Comparison of ENCODE assay signal across 21 cellular contexts in the genomic region with DNA sequence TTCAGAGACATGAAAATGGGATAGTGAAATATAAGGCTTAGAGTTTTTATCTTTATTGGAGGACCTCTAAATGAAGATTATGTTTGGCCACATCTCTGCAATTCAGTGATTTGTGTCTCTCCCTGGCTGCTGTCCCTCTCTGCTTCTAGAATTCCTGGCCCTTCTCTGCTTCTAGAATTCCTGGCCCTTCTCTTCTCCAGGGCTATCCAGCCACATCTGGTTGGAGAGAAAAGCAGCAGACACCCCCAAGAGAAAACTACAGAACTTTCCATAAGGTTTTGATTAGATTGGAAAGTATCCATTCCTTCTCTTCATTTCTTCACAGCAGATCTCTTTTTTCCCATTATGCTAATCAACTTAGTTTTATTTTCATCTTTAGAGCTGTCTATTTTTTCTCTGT.
DNase-seq lines count a peak whose midpoint lies in the region; ATAC-seq and TF ChIP-seq lines count a peak whose summit lies in the region.
"Had no signal": no experiment of that assay in that cellular context is flagged by ENCODE, and none has a peak within 500 bp of the region (broad histone marks: within the 10 kb centered on the region; RNA-seq: fewer than 3 reads in every experiment).

No MANE protein-coding gene starts in this region.

- BruUV-seq in HCT116 (replicated peaks; lab: Mats Ljungman, UMichigan): no TSS peak

- no peak overlapping the region for H3K27ac Mint-ChIP-seq in stimulated activated effector memory CD8-positive, alpha-beta T cell treated with anti-CD3 and anti-CD28 coated beads, Interleukin-12 subunit alpha, Interleukin-12 subunit beta, amount 100 ng/mL, for 72 hours
- H3K27ac Mint-ChIP-seq: CD14-positive monocyte; CD4-positive, alpha-beta memory T cell; H9; HFFc6 had no signal

- H3K27me3 ChIP-seq in left ventricle myocardium inferior (ENCODE audit: low read depth) (peaks cover 4% of the 10 kb centered on the region), HCT116 (ENCODE audit: insufficient read depth, low read length) (no peaks in the 10 kb centered on the region)
- H3K27me3 ChIP-seq: BE2C; BLaER1 treated with 17β-estradiol and CSF1 and Interleukin-3, amounts not matched to agents 10 nM and 100 nM had no signal

- intact Hi-C loops in Right ventricle myocardium inferior (cut with DNase I) (no loop called here), left ventricle myocardium inferior (cut with micrococcal nuclease) (no loop called here), HCT116 (cut with micrococcal nuclease) (no loop called here), sciatic nerve (cut with DNase I) (no loop called here)

- POLR2A ChIA-PET in HCT116 (lab: Charles Lee): no interaction called here

- H2AFZ ChIP-seq in HCT116 (ENCODE audit: low read depth, low read length, poor library complexity, severe bottlenecking): peak overlapping the region; percentile 36
- H2AFZ ChIP-seq: GM23338 had no signal

- H3K36me3 Mint-ChIP-seq in stimulated activated effector memory CD8-positive, alpha-beta T cell treated with anti-CD3 and anti-CD28 coated beads, Interleukin-12 subunit alpha, Interleukin-12 subunit beta, amount 100 ng/mL, for 72 hours: no peaks in the 10 kb centered on the region
- H3K36me3 Mint-ChIP-seq: CD14-positive monocyte; CD4-positive, alpha-beta memory T cell had no signal

- DNase-seq in Right ventricle myocardium inferior (ENCODE audit: missing footprints) (no peak), left ventricle myocardium inferior (no peak), HCT116 (ENCODE audit: low read depth, low spot score) (no peak), fibroblast of peridontal ligament (ENCODE audit: extremely low read depth) (peak; percentile 20), sciatic nerve (ENCODE audit: low spot score) (no peak), CD1c-positive myeloid dendritic cell (ENCODE audit: extremely low spot score) (no peak)
- DNase-seq in stimulated activated effector memory CD8-positive, alpha-beta T cell treated with anti-CD3 and anti-CD28 coated beads, Interleukin-12 subunit alpha, Interleukin-12 subunit beta, amount 100 ng/mL, for 72 hours (ENCODE audit: low spot score in 2 of 2): no peak
- no peak for DNase-seq in stimulated activated CD8-positive, alpha-beta memory T cell treated with anti-CD3 and anti-CD28 coated beads, Interleukin-4, amount 100 ng/mL, for 48 hours
- DNase-seq: AML-193; Calu3; CD4-positive, alpha-beta memory T cell; COR-L47; DMS79 treated with DMSO at 0.1 percent for 48 hours; GF-D8; HFFc6 had no signal

- H3K4me1 ChIP-seq in left ventricle myocardium inferior: no peaks in the 10 kb centered on the region
- no peaks in the 10 kb centered on the region for H3K4me1 ChIP-seq in HCT116 (ENCODE audit: control insufficient read depth in 1 of 2, insufficient read depth in 2 of 2, low read length in 2 of 2)
- H3K4me1 ChIP-seq: BE2C; BLaER1 treated with 17β-estradiol and CSF1 and Interleukin-3, amounts not matched to agents 10 nM and 100 nM had no signal

- RAD21 ChIA-PET in HCT116 (lab: Charles Lee; ENCODE audit: low non-redundant PET in 1 of 2, low total read pairs in 2 of 2, uncharacterized antibody in 2 of 2, unreplicated experiment in 2 of 2): no interaction called here

- no peak overlapping the region for H3K4me2 ChIP-seq in HCT116 (ENCODE audit: low read length)
- H3K4me2 ChIP-seq: BLaER1 treated with 17β-estradiol and CSF1 and Interleukin-3, amounts not matched to agents 10 nM and 100 nM; GM23338 had no signal

- H3K4me3 ChIP-seq in left ventricle myocardium inferior: no peak overlapping the region
- H3K4me3 ChIP-seq in HCT116 (replicated peaks in 1 of 2; ENCODE audit: low read depth in 1 of 2, low read length in 2 of 2): no peak overlapping the region
- H3K4me3 ChIP-seq: BLaER1 treated with 17β-estradiol and CSF1 and Interleukin-3, amounts not matched to agents 10 nM and 100 nM; GM23338 had no signal

- no peaks in the 10 kb centered on the region for H4K20me1 ChIP-seq in HCT116 (ENCODE audit: insufficient read depth)
- H4K20me1 ChIP-seq: BLaER1 treated with 17β-estradiol and CSF1 and Interleukin-3, amounts not matched to agents 10 nM and 100 nM had no signal

- no peaks in the 10 kb centered on the region for H3K9me3 Mint-ChIP-seq in stimulated activated effector memory CD8-positive, alpha-beta T cell treated with anti-CD3 and anti-CD28 coated beads, Interleukin-12 subunit alpha, Interleukin-12 subunit beta, amount 100 ng/mL, for 72 hours
- H3K9me3 Mint-ChIP-seq: HFFc6 had no signal

- H3K9ac ChIP-seq in HCT116 (ENCODE audit: low read length): no peak overlapping the region
- H3K9ac ChIP-seq: BLaER1 treated with 17β-estradiol and CSF1 and Interleukin-3, amounts not matched to agents 10 nM and 100 nM had no signal

- H3K9me2 ChIP-seq in HCT116 (ENCODE audit: insufficient read depth): no peaks in the 10 kb centered on the region

- no peak overlapping the region for H3K4me3 Mint-ChIP-seq in stimulated activated effector memory CD8-positive, alpha-beta T cell treated with anti-CD3 and anti-CD28 coated beads, Interleukin-12 subunit alpha, Interleukin-12 subunit beta, amount 100 ng/mL, for 72 hours
- H3K4me3 Mint-ChIP-seq: CD14-positive monocyte; CD4-positive, alpha-beta memory T cell; GM23338; H9; HFFc6 had no signal

- ATAC-seq in Right ventricle myocardium inferior: peak; percentile 44
- no peak for ATAC-seq in HCT116
- ATAC-seq in sciatic nerve: peak; percentile 87
- no peak for ATAC-seq in stimulated activated effector memory CD8-positive, alpha-beta T cell treated with anti-CD3 and anti-CD28 coated beads, Interleukin-12 subunit alpha, Interleukin-12 subunit beta, amount 100 ng/mL, for 72 hours

- TF ChIP-seq POLR2A in HCT116 (IDR thresholded peaks at IDR 0.05; ENCODE audit: borderline replicate concordance, extremely low read depth, insufficient read depth, insufficient read length): no peak

- H3K4me1 Mint-ChIP-seq in stimulated activated effector memory CD8-positive, alpha-beta T cell treated with anti-CD3 and anti-CD28 coated beads, Interleukin-12 subunit alpha, Interleukin-12 subunit beta, amount 100 ng/mL, for 72 hours: no peaks in the 10 kb centered on the region
- H3K4me1 Mint-ChIP-seq: CD14-positive monocyte; CD4-positive, alpha-beta memory T cell had no signal

- H3K27ac ChIP-seq in left ventricle myocardium inferior (replicated peaks) (no peak overlapping the region), HCT116 (ENCODE audit: low read depth, low read length) (no peak overlapping the region)
- H3K27ac ChIP-seq: 22Rv1; BLaER1 treated with 17β-estradiol and CSF1 and Interleukin-3, amounts not matched to agents 10 nM and 100 nM had no signal

- no peaks in the 10 kb centered on the region for H3K79me2 ChIP-seq in HCT116 (ENCODE audit: insufficient read depth, low read length)

- TF ChIP-seq RAD21 in HCT116 (IDR thresholded peaks at IDR 0.05; ENCODE audit: low read depth): no peak

- H3K36me3 ChIP-seq in left ventricle myocardium inferior (no peaks in the 10 kb centered on the region), HCT116 (ENCODE audit: control insufficient read depth in 1 of 2, insufficient read depth in 2 of 2, low read length in 2 of 2) (no peaks in the 10 kb centered on the region)
- H3K36me3 ChIP-seq: BE2C; BLaER1 treated with 17β-estradiol and CSF1 and Interleukin-3, amounts not matched to agents 10 nM and 100 nM had no signal

- no peak for TF ChIP-seq CTCF in left ventricle myocardium inferior (IDR thresholded peaks at IDR 0.05; ENCODE audit: borderline replicate concordance)
- TF ChIP-seq CTCF in HCT116 (IDR thresholded peaks at IDR 0.05 in 2 of 3, conservative IDR thresholded peaks at IDR 0.05 in 1 of 3; ENCODE audit: borderline replicate concordance in 1 of 3, insufficient read depth in 1 of 3, low read depth in 2 of 3, low read length in 2 of 3): no peak

- H3K9me3 ChIP-seq in left ventricle myocardium inferior (replicated peaks): no peaks in the 10 kb centered on the region
- no peaks in the 10 kb centered on the region for H3K9me3 ChIP-seq in HCT116 (ENCODE audit: control insufficient read depth in 1 of 2, insufficient read depth in 1 of 2, low read depth in 1 of 2, low read length in 2 of 2)
- H3K9me3 ChIP-seq: BE2C had no signal

- CTCF ChIA-PET in HCT116 (lab: Charles Lee): no interaction called here

TF ChIP-seq in HCT116, 20 proteins besides CTCF, POLR2A, EP300 and RAD21:
- no peak for TF ChIP-seq MAX (IDR thresholded peaks at IDR 0.05)
- no peak for TF ChIP-seq EZH2phosphoT487 (IDR thresholded peaks at IDR 0.05; ENCODE audit: borderline replicate concordance)
- TF ChIP-seq POLR2AphosphoS5 (IDR thresholded peaks at IDR 0.05; ENCODE audit: low read depth, low read length): no peak
- no peak for TF ChIP-seq ZNF274 (IDR thresholded peaks at IDR 0.05; ENCODE audit: low read depth, low read length)
- no peak for TF ChIP-seq CEBPB (IDR thresholded peaks at IDR 0.05; ENCODE audit: low read depth)
- no peak for TF ChIP-seq FOSL1 (IDR thresholded peaks at IDR 0.05; ENCODE audit: low read depth)

Comparison
In these comparisons a context has a peak if more than half of its experiments do, and no peak if none do; other contexts are left out.
1. ATAC-seq: peak in Right ventricle myocardium inferior (single experiment) and sciatic nerve (single experiment); none in HCT116 (single experiment) and stimulated activated effector memory CD8-positive, alpha-beta T cell treated with anti-CD3 and anti-CD28 coated beads, Interleukin-12 subunit alpha, Interleukin-12 subunit beta, amount 100 ng/mL, for 72 hours (single experiment).